ENCODE assay signal across 17 cellular contexts in the genomic region with DNA sequence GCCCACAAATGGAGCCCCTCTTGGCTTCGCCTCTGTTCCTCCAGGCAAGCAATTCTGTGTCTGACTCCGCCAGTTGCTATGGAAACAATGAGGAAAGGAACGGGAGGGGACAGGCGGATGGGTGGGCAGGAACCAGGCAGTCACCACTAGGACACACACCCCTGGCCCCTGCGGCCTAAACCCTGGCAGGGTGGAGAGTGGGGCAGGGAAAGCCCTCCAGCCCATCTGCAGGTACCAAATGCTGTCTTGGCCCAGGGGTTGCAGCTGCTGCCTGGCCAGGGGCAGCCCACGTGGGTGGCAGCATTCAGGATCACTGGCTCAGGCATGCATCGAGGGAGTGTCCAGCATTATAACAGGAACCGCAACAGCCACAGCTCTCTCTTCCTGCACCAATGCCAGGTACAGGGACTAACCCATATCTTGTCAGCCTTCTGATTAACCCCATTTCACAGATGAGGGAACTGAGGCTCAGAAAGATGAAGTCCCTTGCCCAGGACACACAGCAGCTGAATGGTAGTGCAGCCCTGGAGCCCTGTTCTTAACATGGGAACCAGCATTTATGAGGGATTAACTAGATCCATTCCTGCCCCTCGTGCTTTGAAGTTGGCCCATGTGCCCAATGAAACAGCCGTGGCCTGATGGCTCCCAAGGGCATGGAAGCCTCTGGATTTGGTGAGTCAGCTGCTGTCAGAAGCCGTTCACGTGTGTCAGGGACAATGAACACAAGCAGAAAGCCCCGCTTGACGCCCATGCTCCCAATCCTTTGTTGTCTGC.
A peak's percentile ranks its signal among the peaks of the same experiment; 100 is the strongest.
DNase-seq lines count a peak whose midpoint lies in the region; ATAC-seq and TF ChIP-seq lines count a peak whose summit lies in the region.
"Had no signal": no experiment of that assay in that cellular context is flagged by ENCODE, and none has a peak within 500 bp of the region (broad histone marks: within the 10 kb centered on the region; RNA-seq: fewer than 3 reads in every experiment).

No MANE protein-coding gene starts in this region.

- H3K36me3 ChIP-seq in SK-N-SH (replicated peaks in 1 of 2; ENCODE audit: control insufficient read depth in 1 of 2, insufficient read depth in 2 of 2, low read length in 1 of 2) (no peaks in the 10 kb centered on the region), H7 (replicated peaks; ENCODE audit: control insufficient read depth, insufficient read depth, low read length) (no peaks in the 10 kb centered on the region), neuronal stem cell (replicated peaks in 1 of 2; ENCODE audit: control insufficient read depth in 2 of 2, insufficient read depth in 2 of 2, low read length in 2 of 2) (no peaks in the 10 kb centered on the region)

- H4K20me1 ChIP-seq in SK-N-SH (ENCODE audit: insufficient read depth), result no peaks in the 10 kb centered on the region

- peak overlapping the region; percentile 82 for H3K18ac ChIP-seq in neuronal stem cell (ENCODE audit: low read length)

- H2BK15ac ChIP-seq in neuronal stem cell (ENCODE audit: low read length), result peak overlapping the region; percentile 17

- no peak overlapping the region for H3K4ac ChIP-seq in neuronal stem cell (ENCODE audit: low read length)

- TF ChIP-seq CTCF in SK-N-SH (IDR thresholded peaks at IDR 0.05) (no peak), epithelial cell of esophagus (IDR thresholded peaks at IDR 0.05; ENCODE audit: insufficient read depth, low read depth, low read length, missing control alignments) (no peak)

- CTCF ChIA-PET in SK-N-SH (lab: Yijun Ruan, JAX), result interaction anchor here (4.4 to 13.1 kb wide), 2 partner anchors 34 to 131 kb away, joined by 28 to 326 read pairs; no protein-coding TSS in a partner anchor

- no peak overlapping the region for H3K4me3 ChIP-seq in SK-N-SH (ENCODE audit: low read depth in 2 of 2, low read length in 1 of 2)
- H3K4me3 ChIP-seq in H7 (ENCODE audit: insufficient read depth, low read depth, low read length), result no peak overlapping the region
- no peak overlapping the region for H3K4me3 ChIP-seq in epithelial cell of esophagus (ENCODE audit: low read length)
- H3K4me3 ChIP-seq in neuronal stem cell (ENCODE audit: low read length in 2 of 2), result no peak overlapping the region
- H3K4me3 ChIP-seq: A549, body of pancreas had no signal

- H3K9me3 ChIP-seq in SK-N-SH (no peaks in the 10 kb centered on the region), neuronal stem cell (replicated peaks in 1 of 2; ENCODE audit: control insufficient read depth in 2 of 2, insufficient read depth in 1 of 2, low read depth in 1 of 2, low read length in 2 of 2) (no peaks in the 10 kb centered on the region)
- H3K9me3 ChIP-seq: A549, body of pancreas had no signal

- no peak overlapping the region for H4K91ac ChIP-seq in neuronal stem cell (ENCODE audit: low read depth, low read length, poor library complexity)

- POLR2A ChIA-PET in SK-N-SH (lab: Yijun Ruan, JAX), result interaction anchor here (1.6 kb wide), 1 partner anchor 34 kb away, joined by 3 read pairs; no protein-coding TSS in a partner anchor

- TF ChIP-seq EP300 in SK-N-SH (IDR thresholded peaks at IDR 0.05; ENCODE audit: borderline replicate concordance in 1 of 2, low read depth in 1 of 2, low read length in 1 of 2), result peak in 1 of 2 experiments; percentile 21; a peak in 1 of 4 replicates

- ATAC-seq in SK-N-SH treated with all-trans-retinoic acid at 6 μM for 48 hours, result no peak
- ATAC-seq: A549; activated naive CD4-positive, alpha-beta T cell treated with anti-CD3 and anti-CD28 coated beads, Interleukin-2, amount 50 U/mL, for 72 hours; activated T-cell treated with anti-CD3 and anti-CD28 coated beads, Interleukin-2, amount 50 U/mL, for 4 hours; body of pancreas; stimulated activated naive B cell treated with anti-CD40 and anti-IgM and Interleukin-4, amounts not matched to agents 10 μg/mL and 1 μg/mL and 100 μg/mL, for 72 hours had no signal

- no peak overlapping the region for H2BK5ac ChIP-seq in neuronal stem cell (ENCODE audit: low read length)

- H3K9ac ChIP-seq in SK-N-SH, result no peak overlapping the region
- H3K9ac ChIP-seq in neuronal stem cell (ENCODE audit: low read depth, low read length, poor library complexity), result peak overlapping the region; percentile 79

- no peak overlapping the region for H2AFZ ChIP-seq in SK-N-SH (ENCODE audit: low read depth)
- H2AFZ ChIP-seq in neuronal stem cell (ENCODE audit: low read length), result peak overlapping the region; percentile 46

- H2BK120ac ChIP-seq in neuronal stem cell (ENCODE audit: low read depth, low read length), result no peak overlapping the region

- H3K4me2 ChIP-seq in SK-N-SH (no peak overlapping the region), neuronal stem cell (ENCODE audit: insufficient read depth, low read length, poor library complexity, severe bottlenecking) (no peak overlapping the region)
- H3K4me2 ChIP-seq: A549 had no signal

- H3K4me1 ChIP-seq in SK-N-SH (ENCODE audit: control insufficient read depth in 1 of 2, insufficient read depth in 2 of 2, low read depth in 1 of 2, low read length in 1 of 2), result peaks cover 0 to 82% of the 10 kb centered on the region in 2 experiments; a peak in 3 of 4 replicates
- peaks cover 27 to 38% of the 10 kb centered on the region in 2 donors for H3K4me1 ChIP-seq in neuronal stem cell (ENCODE audit: control insufficient read depth in 2 of 2, insufficient read depth in 1 of 2, low read depth in 1 of 2, low read length in 2 of 2)
- H3K4me1 ChIP-seq: A549, body of pancreas had no signal

- H3K79me2 ChIP-seq in SK-N-SH (ENCODE audit: insufficient read depth), result no peaks in the 10 kb centered on the region

- no peak overlapping the region for H4K8ac ChIP-seq in neuronal stem cell (ENCODE audit: low read depth, low read length)

- TF ChIP-seq RAD21 in SK-N-SH (IDR thresholded peaks at IDR 0.05; ENCODE audit: low read length), result no peak

- H2AK5ac ChIP-seq in neuronal stem cell (ENCODE audit: low read depth, low read length), result no peak overlapping the region

- no peaks in the 10 kb centered on the region for H3F3A ChIP-seq in SK-N-SH (replicated peaks; ENCODE audit: insufficient read depth)

- H3K27ac ChIP-seq in SK-N-SH (ENCODE audit: low read depth in 2 of 2, low read length in 1 of 2), result peak overlapping the region in 1 of 2 experiments; percentile 100; a peak in 2 of 4 replicates
- no peak overlapping the region for H3K27ac ChIP-seq in neuronal stem cell (replicated peaks; ENCODE audit: low read length)
- H3K27ac ChIP-seq: A549 had no signal

- H3K79me1 ChIP-seq in neuronal stem cell (ENCODE audit: low read depth, low read length), result no peaks in the 10 kb centered on the region

- no peaks in the 10 kb centered on the region for H3K27me3 ChIP-seq in SK-N-SH (ENCODE audit: insufficient read depth)
- no peaks in the 10 kb centered on the region for H3K27me3 ChIP-seq in H7 (ENCODE audit: control insufficient read depth, insufficient read depth, low read length)
- no peaks in the 10 kb centered on the region for H3K27me3 ChIP-seq in neuronal stem cell (ENCODE audit: control insufficient read depth in 3 of 3, insufficient read depth in 3 of 3, low read depth in 1 of 3, low read length in 3 of 3)
- H3K27me3 ChIP-seq: body of pancreas had no signal

- no peak overlapping the region for H3K23ac ChIP-seq in neuronal stem cell (ENCODE audit: low read depth, low read length, poor library complexity)

- H3K14ac ChIP-seq in neuronal stem cell (ENCODE audit: low read length), result peak overlapping the region; percentile 2

- DNase-seq in SK-N-SH (peak; percentile 65), H7 (peak; percentile 73), epithelial cell of esophagus (ENCODE audit: low read depth) (peak; percentile 30), neuronal stem cell (ENCODE audit: low spot score) (no peak), NCI-H1417 treated with DMSO at 0.1 percent for 48 hours (lab: John Stamatoyannopoulos, UW) (no peak), T-helper 9 cell (no peak)
- no peak for DNase-seq in activated CD4-positive, CD25-positive, alpha-beta regulatory T cell (lab: John Stamatoyannopoulos, UW)
- DNase-seq: activated T-cell treated with anti-CD3 and anti-CD28 coated beads, Interleukin-2, amount 50 U/mL, for 4 hours; CD4-positive, CD25-positive, alpha-beta regulatory T cell; Kasumi-1; NCI-H1105; stimulated activated CD4-positive, alpha-beta T cell treated with anti-CD3 and anti-CD28 coated beads, Interleukin-15, amount 100 ng/mL, for 24 hours; stimulated activated naive B cell treated with anti-CD40 and anti-IgM and Interleukin-4, amounts not matched to agents 10 μg/mL and 1 μg/mL and 100 μg/mL, for 72 hours had no signal

- no peaks in the 10 kb centered on the region for H3K9me2 ChIP-seq in SK-N-SH

- WGBS in SK-N-SH (ENCODE audit: low lambda C conversion rate), result 73% methylated on average over 11 of the region's 14 CpGs
- WGBS in neuronal stem cell (ENCODE audit: extremely low coverage in 2 of 2, insufficient read length in 2 of 2, insufficient replicate concordance in 1 of 2), 2 donors, result no CpG with 5 or more reads among the region's 14 CpGs

- H2BK12ac ChIP-seq in neuronal stem cell (ENCODE audit: low read length), result peak overlapping the region; percentile 58

TF ChIP-seq in SK-N-SH, 30 proteins besides CTCF, POLR2A, EP300 and RAD21:
- no peak for TF ChIP-seq MXI1 (IDR thresholded peaks at IDR 0.05; ENCODE audit: low read depth, low read length)
- no peak for TF ChIP-seq TEAD4 (IDR thresholded peaks at IDR 0.05; ENCODE audit: borderline replicate concordance, insufficient read depth)
- no peak for TF ChIP-seq ELF1 (IDR thresholded peaks at IDR 0.05)
- TF ChIP-seq, protein P1, sequence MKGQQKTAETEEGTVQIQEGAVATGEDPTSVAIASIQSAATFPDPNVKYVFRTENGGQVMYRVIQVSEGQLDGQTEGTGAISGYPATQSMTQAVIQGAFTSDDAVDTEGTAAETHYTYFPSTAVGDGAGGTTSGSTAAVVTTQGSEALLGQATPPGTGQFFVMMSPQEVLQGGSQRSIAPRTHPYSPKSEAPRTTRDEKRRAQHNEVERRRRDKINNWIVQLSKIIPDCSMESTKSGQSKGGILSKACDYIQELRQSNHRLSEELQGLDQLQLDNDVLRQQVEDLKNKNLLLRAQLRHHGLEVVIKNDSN (IDR thresholded peaks at IDR 0.05; ENCODE audit: borderline replicate concordance, low read depth), result no peak
- no peak for TF ChIP-seq NFIC (IDR thresholded peaks at IDR 0.05; ENCODE audit: borderline replicate concordance)

TF ChIP-seq in SK-N-SH treated with all-trans-retinoic acid at 6 μM for 48 hours, 23 proteins besides CTCF, POLR2A, EP300 and RAD21 (continues in another document):
- TF ChIP-seq CSRNP3 (CRISPR knock-in tag; IDR thresholded peaks at IDR 0.05) (no peak), OSR1 (CRISPR knock-in tag; IDR thresholded peaks at IDR 0.05) (no peak)

Comparison
In these comparisons a context has a peak if more than half of its experiments do, and no peak if none do; other contexts are left out.
1. DNase-seq: peak in SK-N-SH (single experiment), H7 (single experiment) and epithelial cell of esophagus (single experiment); none in neuronal stem cell (single experiment), activated CD4-positive, CD25-positive, alpha-beta regulatory T cell (0 of 4), NCI-H1417 treated with DMSO at 0.1 percent for 48 hours (single experiment) and T-helper 9 cell (single experiment).